In genomic region chr7:24313777-24314176, GRCh38 we compare ENCODE assay signal across 27 cellular contexts. TPM values are rescaled to one million over a fixed set of nuclear protein-coding genes. Genes with fewer than 3 reads are reported as not detected.
"Had no signal": no experiment of that assay in that cellular context is flagged by ENCODE, and none has a peak within 500 bp of the region (broad histone marks: within the 10 kb centered on the region; RNA-seq: fewer than 3 reads in every experiment).

No MANE protein-coding gene starts in this region.

- ATAC-seq: K562, Right ventricle myocardium inferior, SK-N-SH treated with all-trans-retinoic acid at 6 μM for 48 hours had no signal

- H3K27ac ChIP-seq: HL-60, KMS-11, PC-9, Peyer's patch, SJCRH30 had no signal

- H3K4me3 ChIP-seq: K562, PC-9, Peyer's patch, SJCRH30 had no signal

- H3K36me3 ChIP-seq: Peyer's patch, SJCRH30 had no signal

- H3K9me3 ChIP-seq: Peyer's patch, SJCRH30 had no signal

- H3K27me3 ChIP-seq: Peyer's patch, SJCRH30 had no signal

- DNase-seq: Kasumi-1; MM.1S; NCI-H1105 treated with DMSO at 0.1 percent for 48 hours; NCI-H1417 treated with DMSO at 0.1 percent for 48 hours; NCI-H146; NCI-H1694 treated with DMSO at 0.1 percent for 48 hours; NCI-H1930; NCI-H2081; NCI-H2107; NCI-H2227 treated with DMSO at 0.1 percent for 48 hours; NCI-H524; NCI-H526 treated with DMSO at 0.1 percent for 48 hours; NK-92 treated with Interleukin-12 subunit alpha and Interleukin-12 subunit beta, amount 100 ng/mL, for 24 hours; OCI-M1; PC-9; Peyer's patch; SHP77 treated with DMSO at 0.1 percent for 48 hours; SJCRH30; T-helper 1 cell had no signal

- H3K4me1 ChIP-seq: Peyer's patch had no signal

RNA-seq across cellular contexts. Expression of gene NPY, which starts 29.8 kb away (rescaled TPM):
- total RNA-seq: K562, M059J, NCI-H460, PC-9, Right ventricle myocardium inferior, RPMI7951 had no signal
